In the genomic region with DNA sequence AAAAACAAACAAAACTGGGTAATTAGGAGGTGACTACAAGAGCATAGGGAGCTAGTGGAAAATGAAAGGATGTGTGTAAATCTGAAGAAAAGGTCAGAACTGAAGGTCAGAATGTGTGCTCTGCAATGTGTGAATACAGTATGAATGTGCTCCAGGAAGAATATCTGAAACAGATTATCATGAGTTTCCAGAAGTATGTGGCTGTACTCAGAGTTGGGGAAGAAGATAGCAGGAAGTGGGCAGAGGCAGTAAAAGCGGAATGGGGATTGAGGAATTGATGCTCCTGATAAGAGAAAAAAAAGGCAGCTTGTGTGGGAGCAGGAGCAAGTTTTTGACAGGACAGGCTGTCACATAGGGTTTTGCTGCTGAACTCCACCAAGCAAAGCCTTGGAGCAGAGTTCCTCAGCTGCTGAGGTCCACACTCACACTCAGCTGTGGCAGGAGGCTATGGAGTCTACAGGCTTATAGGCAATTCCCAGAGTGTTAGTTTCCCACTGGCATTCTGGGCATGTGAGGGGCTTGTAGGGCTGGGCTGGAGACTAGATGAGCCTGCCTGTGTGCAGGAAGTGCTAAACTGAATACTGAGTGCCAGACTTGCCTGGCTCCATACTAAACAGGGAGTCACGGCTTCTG, we compare ENCODE assay signal across 8 cellular contexts. TPM values are rescaled to one million over a fixed set of nuclear protein-coding genes. Genes with fewer than 3 reads are reported as not detected.
DNase-seq lines count a peak whose midpoint lies in the region; ATAC-seq and TF ChIP-seq lines count a peak whose summit lies in the region.

No MANE protein-coding gene starts in this region.

- no peaks in the 10 kb centered on the region for H3K9me3 Mint-ChIP-seq in T-helper 2 cell treated with Interferon-gamma antibody and Interleukin-4, amounts not matched to agents 5 μg/mL and 100 μg/mL, for 36 hours
- H3K9me3 Mint-ChIP-seq in dendritic cell treated with granulocyte-macrophage colony-stimulating factor and Interleukin-4, amounts not matched to agents 40 ng/mL and 50 ng/mL, for 4 days, result no peaks in the 10 kb centered on the region
- H3K9me3 Mint-ChIP-seq in osteocyte (ENCODE audit: unreplicated experiment), result no peaks in the 10 kb centered on the region

- ATAC-seq in HG03565 (IDR thresholded peaks at IDR 0.05; ENCODE audit: unreplicated experiment) (no peak), HG03432 (IDR thresholded peaks at IDR 0.05; ENCODE audit: unreplicated experiment) (no peak)

- H3K27ac Mint-ChIP-seq in T-helper 2 cell treated with Interferon-gamma antibody and Interleukin-4, amounts not matched to agents 5 μg/mL and 100 μg/mL, for 36 hours, result peak overlapping the region; percentile 41
- peak overlapping the region; percentile 59 for H3K27ac Mint-ChIP-seq in dendritic cell treated with granulocyte-macrophage colony-stimulating factor and Interleukin-4, amounts not matched to agents 40 ng/mL and 50 ng/mL, for 4 days
- peak overlapping the region; percentile 20 for H3K27ac Mint-ChIP-seq in osteocyte (ENCODE audit: unreplicated experiment)

- H3K4me1 Mint-ChIP-seq in T-helper 2 cell treated with Interferon-gamma antibody and Interleukin-4, amounts not matched to agents 5 μg/mL and 100 μg/mL, for 36 hours (ENCODE audit: low read depth), result peaks cover 8% of the 10 kb centered on the region
- H3K4me1 Mint-ChIP-seq in dendritic cell treated with granulocyte-macrophage colony-stimulating factor and Interleukin-4, amounts not matched to agents 40 ng/mL and 50 ng/mL, for 4 days (ENCODE audit: low read depth), result peaks cover 47% of the 10 kb centered on the region
- H3K4me1 Mint-ChIP-seq in osteocyte (ENCODE audit: unreplicated experiment), result peaks cover 14% of the 10 kb centered on the region

- H3K36me3 Mint-ChIP-seq in T-helper 2 cell treated with Interferon-gamma antibody and Interleukin-4, amounts not matched to agents 5 μg/mL and 100 μg/mL, for 36 hours (ENCODE audit: low read depth), result peaks cover 37% of the 10 kb centered on the region
- peaks cover 38% of the 10 kb centered on the region for H3K36me3 Mint-ChIP-seq in dendritic cell treated with granulocyte-macrophage colony-stimulating factor and Interleukin-4, amounts not matched to agents 40 ng/mL and 50 ng/mL, for 4 days (ENCODE audit: low read depth)
- peaks cover 15% of the 10 kb centered on the region for H3K36me3 Mint-ChIP-seq in osteocyte (ENCODE audit: unreplicated experiment)

- no peak overlapping the region for H3K4me3 Mint-ChIP-seq in T-helper 2 cell treated with Interferon-gamma antibody and Interleukin-4, amounts not matched to agents 5 μg/mL and 100 μg/mL, for 36 hours
- no peak overlapping the region for H3K4me3 Mint-ChIP-seq in dendritic cell treated with granulocyte-macrophage colony-stimulating factor and Interleukin-4, amounts not matched to agents 40 ng/mL and 50 ng/mL, for 4 days
- H3K4me3 Mint-ChIP-seq in osteocyte (ENCODE audit: unreplicated experiment), result no peak overlapping the region

- no peak for DNase-seq in T-helper 2 cell treated with Interferon-gamma antibody and Interleukin-4, amounts not matched to agents 5 μg/mL and 100 μg/mL, for 36 hours (ENCODE audit: low spot score)
- DNase-seq in T-helper 2 cell, result no peak
- DNase-seq in osteocyte (ENCODE audit: extremely low spot score, unreplicated experiment), result no peak
- DNase-seq in NCI-H510A (lab: John Stamatoyannopoulos, UW), result no peak

- no peak for TF ChIP-seq CTCF in osteocyte (IDR thresholded peaks at IDR 0.05)

- intact Hi-C loops in dendritic cell treated with granulocyte-macrophage colony-stimulating factor and Interleukin-4, amounts not matched to agents 40 ng/mL and 50 ng/mL, for 4 days (cut with micrococcal nuclease), result no loop called here

- H3K27me3 Mint-ChIP-seq in T-helper 2 cell treated with Interferon-gamma antibody and Interleukin-4, amounts not matched to agents 5 μg/mL and 100 μg/mL, for 36 hours (ENCODE audit: low read depth), result no peaks in the 10 kb centered on the region
- no peaks in the 10 kb centered on the region for H3K27me3 Mint-ChIP-seq in dendritic cell treated with granulocyte-macrophage colony-stimulating factor and Interleukin-4, amounts not matched to agents 40 ng/mL and 50 ng/mL, for 4 days
- no peaks in the 10 kb centered on the region for H3K27me3 Mint-ChIP-seq in osteocyte (ENCODE audit: unreplicated experiment)

TF ChIP-seq in PFSK-1, 5 proteins besides CTCF, POLR2A, EP300 and RAD21:
- TF ChIP-seq, protein P1, sequence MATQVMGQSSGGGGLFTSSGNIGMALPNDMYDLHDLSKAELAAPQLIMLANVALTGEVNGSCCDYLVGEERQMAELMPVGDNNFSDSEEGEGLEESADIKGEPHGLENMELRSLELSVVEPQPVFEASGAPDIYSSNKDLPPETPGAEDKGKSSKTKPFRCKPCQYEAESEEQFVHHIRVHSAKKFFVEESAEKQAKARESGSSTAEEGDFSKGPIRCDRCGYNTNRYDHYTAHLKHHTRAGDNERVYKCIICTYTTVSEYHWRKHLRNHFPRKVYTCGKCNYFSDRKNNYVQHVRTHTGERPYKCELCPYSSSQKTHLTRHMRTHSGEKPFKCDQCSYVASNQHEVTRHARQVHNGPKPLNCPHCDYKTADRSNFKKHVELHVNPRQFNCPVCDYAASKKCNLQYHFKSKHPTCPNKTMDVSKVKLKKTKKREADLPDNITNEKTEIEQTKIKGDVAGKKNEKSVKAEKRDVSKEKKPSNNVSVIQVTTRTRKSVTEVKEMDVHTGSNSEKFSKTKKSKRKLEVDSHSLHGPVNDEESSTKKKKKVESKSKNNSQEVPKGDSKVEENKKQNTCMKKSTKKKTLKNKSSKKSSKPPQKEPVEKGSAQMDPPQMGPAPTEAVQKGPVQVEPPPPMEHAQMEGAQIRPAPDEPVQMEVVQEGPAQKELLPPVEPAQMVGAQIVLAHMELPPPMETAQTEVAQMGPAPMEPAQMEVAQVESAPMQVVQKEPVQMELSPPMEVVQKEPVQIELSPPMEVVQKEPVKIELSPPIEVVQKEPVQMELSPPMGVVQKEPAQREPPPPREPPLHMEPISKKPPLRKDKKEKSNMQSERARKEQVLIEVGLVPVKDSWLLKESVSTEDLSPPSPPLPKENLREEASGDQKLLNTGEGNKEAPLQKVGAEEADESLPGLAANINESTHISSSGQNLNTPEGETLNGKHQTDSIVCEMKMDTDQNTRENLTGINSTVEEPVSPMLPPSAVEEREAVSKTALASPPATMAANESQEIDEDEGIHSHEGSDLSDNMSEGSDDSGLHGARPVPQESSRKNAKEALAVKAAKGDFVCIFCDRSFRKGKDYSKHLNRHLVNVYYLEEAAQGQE (IDR thresholded peaks at IDR 0.05; ENCODE audit: insufficient read depth in 1 of 2, low read depth in 2 of 2, low read length in 2 of 2), result no peak
- TF ChIP-seq POLR2AphosphoS5 (IDR thresholded peaks at IDR 0.05; ENCODE audit: low read depth, low read length), result 0 out of 2 replicates have a peak, but pooled peaks have one; percentile 40

RNA-seq across cellular contexts. Expression of gene H2AZ2, which starts 22.9 kb away (rescaled TPM):
- 152 TPM for polyA plus RNA-seq in PFSK-1 (2012; ENCODE audit: insufficient read length, low read depth)
- 165 and 169 TPM in 2 replicates for total RNA-seq in osteocyte

RNA-seq across cellular contexts. Expression of gene PPIA, which starts 28.5 kb away (rescaled TPM):
- 1,190 TPM for polyA plus RNA-seq in PFSK-1 (2012; ENCODE audit: insufficient read length, low read depth)
- total RNA-seq in osteocyte, result 1,265 and 1,344 TPM in 2 replicates
